ENCODE assay signal across 9 cellular contexts in the genomic region with DNA sequence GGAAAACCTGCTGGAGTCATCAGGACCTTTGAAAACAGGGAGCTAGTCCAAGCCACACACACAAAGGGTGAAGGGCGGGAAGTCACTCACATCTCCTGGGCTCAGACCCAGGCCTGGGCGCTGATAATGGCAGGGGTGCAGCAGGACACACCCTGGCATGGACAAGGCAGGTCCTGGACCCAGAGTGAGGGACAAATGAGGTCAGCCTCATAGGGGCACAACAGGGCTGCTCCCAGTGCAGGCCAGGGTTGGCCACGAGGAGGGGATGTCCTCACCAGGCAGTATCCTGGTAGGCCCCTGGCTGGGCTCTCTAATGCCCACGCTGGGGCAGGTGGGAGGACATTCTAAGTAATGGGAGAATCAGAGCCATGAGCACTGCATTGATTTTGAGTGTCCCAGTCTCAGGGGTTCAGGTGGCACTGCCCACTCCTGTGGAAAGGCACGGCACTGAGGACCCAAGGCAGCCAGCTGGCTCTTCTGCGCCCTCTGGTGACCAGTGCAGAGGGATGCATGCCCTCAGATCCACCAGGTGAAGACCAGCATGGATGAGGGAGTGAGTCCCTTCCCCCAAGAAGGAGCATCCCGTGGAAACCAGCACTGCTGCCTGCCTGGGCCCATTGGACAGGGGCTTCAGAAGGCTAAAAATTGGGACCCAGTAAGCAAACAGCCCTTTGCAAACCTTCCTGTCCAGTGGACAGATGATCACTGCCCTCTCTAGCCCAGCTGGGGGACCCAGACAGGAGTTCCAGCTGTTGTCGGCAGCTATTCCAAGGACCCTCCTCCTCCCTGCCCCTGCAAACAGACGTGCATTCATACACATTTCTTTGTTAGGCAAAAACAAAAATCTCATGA. TPM values are rescaled to one million over a fixed set of nuclear protein-coding genes. Genes with fewer than 3 reads are reported as not detected.
DNase-seq lines count a peak whose midpoint lies in the region; ATAC-seq, FAIRE-seq and TF ChIP-seq lines count a peak whose summit lies in the region.
"Had no signal": no experiment of that assay in that cellular context is flagged by ENCODE, and none has a peak within 500 bp of the region (broad histone marks: within the 10 kb centered on the region; RNA-seq: fewer than 3 reads in every experiment).

No MANE protein-coding gene starts in this region.

- intact Hi-C loops in ascending aorta (cut with DNase I): loop anchor here (1.0 to 5.0 kb wide), 4 partner anchors 23 to 179 kb away; a partner anchor contains a TSS

- no peak for FAIRE-seq in small intestine (lab: Jason Lieb, UNC)

- H3K27ac ChIP-seq in ascending aorta (no peak overlapping the region), small intestine (ENCODE audit: low read depth in 1 of 2, low read length in 1 of 2) (peak overlapping the region in 1 of 2 donors; percentile 28)
- H3K27ac ChIP-seq: epithelial cell of prostate had no signal

- H3K9me3 ChIP-seq in ascending aorta (no peaks in the 10 kb centered on the region), small intestine (ENCODE audit: control insufficient read depth, low read depth) (no peaks in the 10 kb centered on the region)

- H3K4me3 ChIP-seq in ascending aorta (no peak overlapping the region), small intestine (ENCODE audit: low read depth in 1 of 2, low read length in 2 of 2) (no peak overlapping the region)

- ATAC-seq in GM19035 (IDR thresholded peaks at IDR 0.05; ENCODE audit: unreplicated experiment): no peak

- peak; percentile 11 for DNase-seq in DMS79 treated with DMSO at 0.1 percent for 48 hours (lab: John Stamatoyannopoulos, UW)
- DNase-seq in DMS79 (lab: John Stamatoyannopoulos, UW): no peak
- DNase-seq in HuH-7 (ENCODE audit: low spot score): peak; percentile 90
- DNase-seq in T-helper 1 cell: peak; percentile 38 to 69 (median 62)
- no peak for DNase-seq in ascending aorta (ENCODE audit: low spot score in 2 of 2)
- peak; percentile 84 for DNase-seq in hepatic stellate cell (ENCODE audit: low spot score)
- DNase-seq in small intestine: peak; percentile 76

- TF ChIP-seq CTCF in ascending aorta (IDR thresholded peaks at IDR 0.05): peak; percentile 96

- WGBS in small intestine, 3 donors: 28 to 40% (median 37%) methylated on average over 8 to 9 of the region's 9 CpGs

- H3K27me3 ChIP-seq in ascending aorta (no peaks in the 10 kb centered on the region), small intestine (ENCODE audit: control insufficient read depth in 2 of 2, insufficient read depth in 2 of 2, low read length in 2 of 2) (no peaks in the 10 kb centered on the region)

- H3K4me1 ChIP-seq in ascending aorta: peaks cover 8 to 13% of the 10 kb centered on the region in 2 donors
- no peaks in the 10 kb centered on the region for H3K4me1 ChIP-seq in small intestine (ENCODE audit: control insufficient read depth in 2 of 2, insufficient read depth in 1 of 2, low read depth in 1 of 2, low read length in 1 of 2)

- peaks cover 3 to 20% of the 10 kb centered on the region in 2 donors for H3K36me3 ChIP-seq in ascending aorta
- H3K36me3 ChIP-seq in small intestine (ENCODE audit: control insufficient read depth in 2 of 2, insufficient read depth in 2 of 2, low read length in 2 of 2): peaks cover 0 to 3% of the 10 kb centered on the region in 2 donors

RNA-seq across cellular contexts. Expression of a gene that starts 23.3 kb away (rescaled TPM):
- total RNA-seq in ascending aorta: 141 TPM
- 100 to 1,000 TPM in 2 of 3 donors, 10 to 100 TPM in 1; 99.7 to 155 (median 111) TPM for polyA plus RNA-seq in small intestine

Comparison
In these comparisons a context has a peak if more than half of its experiments do, and no peak if none do; other contexts are left out.
1. DNase-seq: peak in DMS79 treated with DMSO at 0.1 percent for 48 hours (single experiment), HuH-7 (single experiment), T-helper 1 cell (5 of 5), hepatic stellate cell (single experiment) and small intestine (single experiment); none in DMS79 (single experiment) and ascending aorta (0 of 2).